In the genomic region with DNA sequence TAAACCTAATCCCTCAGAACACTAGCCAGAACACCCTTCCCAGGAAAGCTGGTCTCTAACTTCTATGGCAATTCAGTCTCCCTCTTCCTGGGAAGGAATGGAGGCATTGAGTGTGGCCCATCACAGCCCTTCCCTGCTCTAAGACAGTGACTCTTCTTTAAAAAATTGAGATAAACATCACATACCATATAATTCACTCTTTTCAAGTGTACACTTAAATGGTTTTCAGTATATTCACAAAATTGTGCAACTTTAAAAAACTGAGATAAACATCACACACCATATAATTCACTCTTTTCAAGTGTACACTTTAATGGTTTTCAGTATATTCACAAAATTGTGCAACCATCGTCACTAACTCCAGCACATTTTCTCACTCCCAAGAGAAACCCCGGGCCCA, we compare ENCODE assay signal across 24 cellular contexts.
"Had no signal": no experiment of that assay in that cellular context is flagged by ENCODE, and none has a peak within 500 bp of the region (broad histone marks: within the 10 kb centered on the region; RNA-seq: fewer than 3 reads in every experiment).

No MANE protein-coding gene starts in this region.

- H3K4me1 ChIP-seq: neural progenitor cell had no signal

- H3K27ac ChIP-seq: coronary artery, esophagus squamous epithelium, gastroesophageal sphincter, neural progenitor cell, sigmoid colon, thoracic aorta, upper lobe of right lung had no signal

- H3K36me3 Mint-ChIP-seq: activated naive CD4-positive, alpha-beta T cell treated with anti-CD3 and anti-CD28 coated beads, Interleukin-2, amount 50 U/mL, for 72 hours; neural progenitor cell had no signal

- H3K4me3 Mint-ChIP-seq: activated CD8-positive, alpha-beta T cell treated with anti-CD3 and anti-CD28 coated beads, Interleukin-2, amount 10 ng/mL, durations not matched to agents 7 days and 5 days; activated T-helper 1 cell treated with anti-CD3 and anti-CD28 coated beads, Interleukin-12 subunit alpha, Interleukin-12 subunit beta, Interleukin-2, Interleukin-4 antibody, amounts not matched to agents 30 ng/mL and 10 ng/mL and 1 ng/mL, durations not matched to agents 14 hours and 24 hours and 36 hours; naive B cell; neural progenitor cell; stimulated activated naive B cell treated with anti-CD40 and anti-IgM and Interleukin-4, amounts not matched to agents 10 μg/mL and 1 μg/mL and 100 μg/mL, for 72 hours had no signal

- H3K9ac ChIP-seq: neural progenitor cell had no signal

- H2AFZ ChIP-seq: neural progenitor cell had no signal

- H3K27ac Mint-ChIP-seq: activated CD8-positive, alpha-beta T cell treated with anti-CD3 and anti-CD28 coated beads, Interleukin-2, amount 10 ng/mL, durations not matched to agents 7 days and 5 days; activated naive CD4-positive, alpha-beta T cell treated with anti-CD3 and anti-CD28 coated beads, Interleukin-2, amount 50 U/mL, for 72 hours; activated T-helper 1 cell treated with anti-CD3 and anti-CD28 coated beads, Interleukin-12 subunit alpha, Interleukin-12 subunit beta, Interleukin-2, Interleukin-4 antibody, amounts not matched to agents 30 ng/mL and 10 ng/mL and 1 ng/mL, durations not matched to agents 14 hours and 24 hours and 36 hours; naive B cell; neural progenitor cell; progenitor cell of endocrine pancreas; stimulated activated naive B cell treated with anti-CD40 and anti-IgM and Interleukin-4, amounts not matched to agents 10 μg/mL and 1 μg/mL and 100 μg/mL, for 72 hours had no signal

- H3K27me3 ChIP-seq: esophagus squamous epithelium, gastroesophageal sphincter, neural progenitor cell, sigmoid colon, upper lobe of right lung had no signal

- H3K9me3 ChIP-seq: esophagus squamous epithelium, gastroesophageal sphincter, sigmoid colon, thoracic aorta, upper lobe of right lung had no signal

- H3K27me3 Mint-ChIP-seq: progenitor cell of endocrine pancreas had no signal

- H3K4me2 ChIP-seq: neural progenitor cell had no signal

- DNase-seq: activated CD4-positive, alpha-beta T cell treated with anti-CD3 and anti-CD28 coated beads for 1 hour; activated CD4-positive, alpha-beta T cell treated with anti-CD3 and anti-CD28 coated beads, Interleukin-2, amount 50 U/mL, for 1 hour; activated CD8-positive, alpha-beta T cell treated with anti-CD3 and anti-CD28 coated beads, Interleukin-2, amount 10 ng/mL, durations not matched to agents 7 days and 5 days; activated gamma-delta T cell treated with Interleukin-2 at 50 U/mL for 16 hours; cerebellar nuclear complex; esophagus squamous epithelium; head of caudate nucleus; left cardiac atrium; mesendoderm; naive B cell; retina; sigmoid colon; stimulated activated CD4-positive, alpha-beta T cell treated with anti-CD3 and anti-CD28 coated beads, Interleukin-2, amount 100 ng/mL, for 48 hours; stimulated activated CD8-positive, alpha-beta memory T cell treated with anti-CD3 and anti-CD28 coated beads, Interleukin-4, amount 100 ng/mL, for 48 hours; stimulated activated naive B cell treated with anti-CD40 and anti-IgM and Interleukin-4, amounts not matched to agents 10 μg/mL and 1 μg/mL and 100 μg/mL, for 72 hours; T-helper 9 cell; upper lobe of right lung had no signal

- ATAC-seq: activated CD8-positive, alpha-beta T cell treated with anti-CD3 and anti-CD28 coated beads, Interleukin-2, amount 10 ng/mL, durations not matched to agents 7 days and 5 days; gastroesophageal sphincter; stimulated activated naive B cell treated with anti-CD40 and anti-IgM and Interleukin-4, amounts not matched to agents 10 μg/mL and 1 μg/mL and 100 μg/mL, for 72 hours; upper lobe of right lung had no signal

- H3K9me3 Mint-ChIP-seq: activated naive CD4-positive, alpha-beta T cell treated with anti-CD3 and anti-CD28 coated beads, Interleukin-2, amount 50 U/mL, for 72 hours; activated T-helper 1 cell treated with anti-CD3 and anti-CD28 coated beads, Interleukin-12 subunit alpha, Interleukin-12 subunit beta, Interleukin-2, Interleukin-4 antibody, amounts not matched to agents 30 ng/mL and 10 ng/mL and 1 ng/mL, durations not matched to agents 14 hours and 24 hours and 36 hours; naive B cell; neural progenitor cell; stimulated activated naive B cell treated with anti-CD40 and anti-IgM and Interleukin-4, amounts not matched to agents 10 μg/mL and 1 μg/mL and 100 μg/mL, for 72 hours had no signal

- H3K4me3 ChIP-seq: coronary artery, esophagus squamous epithelium, gastroesophageal sphincter, neural progenitor cell, sigmoid colon, thoracic aorta, upper lobe of right lung had no signal

- H3K36me3 ChIP-seq: esophagus squamous epithelium, gastroesophageal sphincter, neural progenitor cell, sigmoid colon, thoracic aorta, upper lobe of right lung had no signal
